Comparison of ENCODE assay signal across 14 cellular contexts in the genomic region with DNA sequence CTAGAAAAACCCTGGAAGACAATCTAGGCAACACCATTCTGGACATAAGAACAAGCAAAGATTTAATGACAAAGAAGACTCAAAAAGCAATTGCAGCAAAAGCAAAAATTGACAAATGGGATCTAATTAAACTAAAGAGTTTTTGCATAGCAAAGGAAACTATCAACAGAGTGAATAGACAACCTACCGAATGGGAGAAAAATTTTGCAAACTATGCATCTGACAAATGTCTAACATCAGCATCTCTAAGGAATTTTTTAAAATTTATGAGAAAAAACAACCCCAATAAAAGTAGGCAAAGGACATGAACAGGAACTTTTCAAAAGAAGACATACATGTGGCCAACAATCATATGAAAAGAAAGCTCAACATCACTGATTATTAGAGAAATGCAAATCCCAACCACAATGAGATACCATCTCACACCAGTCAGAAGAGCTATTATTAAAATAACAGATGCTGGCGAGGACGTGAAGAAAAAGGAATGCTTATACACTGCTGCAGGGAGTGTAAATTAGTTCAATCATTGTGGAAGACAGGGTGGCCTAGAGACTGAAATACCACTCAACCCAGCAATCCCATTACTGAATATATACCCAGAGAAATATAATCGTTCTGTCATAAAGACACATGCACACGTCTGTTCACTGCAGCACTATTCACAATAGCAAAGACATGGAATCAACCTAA. TPM values are rescaled to one million over a fixed set of nuclear protein-coding genes. Genes with fewer than 3 reads are reported as not detected.
A peak's percentile ranks its signal among the peaks of the same experiment; 100 is the strongest.
DNase-seq lines count a peak whose midpoint lies in the region; ATAC-seq and TF ChIP-seq lines count a peak whose summit lies in the region.
"Had no signal": no experiment of that assay in that cellular context is flagged by ENCODE, and none has a peak within 500 bp of the region (broad histone marks: within the 10 kb centered on the region; RNA-seq: fewer than 3 reads in every experiment).

No MANE protein-coding gene starts in this region.

- H3K27me3 Mint-ChIP-seq in activated naive CD8-positive, alpha-beta T cell = no peaks in the 10 kb centered on the region
- no peaks in the 10 kb centered on the region for H3K27me3 Mint-ChIP-seq in activated naive CD8-positive, alpha-beta T cell treated with anti-CD3 and anti-CD28 coated beads for 36 hours
- H3K27me3 Mint-ChIP-seq in naive thymus-derived CD4-positive, alpha-beta T cell = no peaks in the 10 kb centered on the region
- no peaks in the 10 kb centered on the region for H3K27me3 Mint-ChIP-seq in osteocyte (ENCODE audit: unreplicated experiment)

- no peak overlapping the region for H3K9ac ChIP-seq in Karpas-422 (ENCODE audit: low read length)
- H3K9ac ChIP-seq: BLaER1 had no signal

- H4K20me1 ChIP-seq in Karpas-422 (ENCODE audit: insufficient read depth, low read depth, low read length) = no peaks in the 10 kb centered on the region
- H4K20me1 ChIP-seq: BLaER1 had no signal

- peak overlapping the region; percentile 28 for H3K27ac Mint-ChIP-seq in activated naive CD8-positive, alpha-beta T cell
- no peak overlapping the region for H3K27ac Mint-ChIP-seq in activated naive CD8-positive, alpha-beta T cell treated with anti-CD3 and anti-CD28 coated beads for 36 hours
- H3K27ac Mint-ChIP-seq in naive thymus-derived CD4-positive, alpha-beta T cell = peak overlapping the region in 3 of 9 donors; percentile 17 to 64 (median 34)
- H3K27ac Mint-ChIP-seq in osteocyte (ENCODE audit: unreplicated experiment) = no peak overlapping the region

- no peaks in the 10 kb centered on the region for H3K27me3 ChIP-seq in Karpas-422 (ENCODE audit: low read length)
- H3K27me3 ChIP-seq in naive thymus-derived CD4-positive, alpha-beta T cell (ENCODE audit: control insufficient read depth in 2 of 2, insufficient read depth in 2 of 2, low read length in 2 of 2) = no peaks in the 10 kb centered on the region
- H3K27me3 ChIP-seq: BLaER1 had no signal

- POLR2A ChIA-PET in naive thymus-derived CD4-positive, alpha-beta T cell (lab: Charles Lee) = no interaction called here

- no peak for DNase-seq in activated naive CD8-positive, alpha-beta T cell treated with anti-CD3 and anti-CD28 coated beads for 36 hours
- peak; percentile 35 for DNase-seq in Karpas-422
- no peak for DNase-seq in naive thymus-derived CD4-positive, alpha-beta T cell
- no peak for DNase-seq in osteocyte (ENCODE audit: extremely low spot score, unreplicated experiment)
- DNase-seq in COLO829 (ENCODE audit: low spot score) = no peak
- no peak for DNase-seq in NCI-H2029 treated with DMSO at 0.1 percent for 48 hours (lab: John Stamatoyannopoulos, UW)
- DNase-seq: 8988T, AML-193, DMS79 treated with DMSO at 0.1 percent for 48 hours, GDM1 had no signal

- peaks cover 56% of the 10 kb centered on the region for H3K4me1 Mint-ChIP-seq in activated naive CD8-positive, alpha-beta T cell (ENCODE audit: low read depth)
- peaks cover 30% of the 10 kb centered on the region for H3K4me1 Mint-ChIP-seq in activated naive CD8-positive, alpha-beta T cell treated with anti-CD3 and anti-CD28 coated beads for 36 hours
- peaks cover 36 to 80% (median 69%) of the 10 kb centered on the region in 7 donors for H3K4me1 Mint-ChIP-seq in naive thymus-derived CD4-positive, alpha-beta T cell
- peaks cover 19% of the 10 kb centered on the region for H3K4me1 Mint-ChIP-seq in osteocyte (ENCODE audit: unreplicated experiment)

- peaks cover 38% of the 10 kb centered on the region for H3K79me2 ChIP-seq in Karpas-422 (ENCODE audit: low read length)

- CTCF ChIA-PET in naive thymus-derived CD4-positive, alpha-beta T cell (lab: Charles Lee) = interaction anchor here (1.3 kb wide), 1 partner anchor 157 kb away, joined by 4 read pairs; no protein-coding TSS in a partner anchor

- no peaks in the 10 kb centered on the region for H3K9me3 ChIP-seq in Karpas-422 (ENCODE audit: low read length)
- no peaks in the 10 kb centered on the region for H3K9me3 ChIP-seq in naive thymus-derived CD4-positive, alpha-beta T cell (ENCODE audit: control insufficient read depth in 2 of 3, low read length in 3 of 3)
- H3K9me3 ChIP-seq: BLaER1 had no signal

- H2AFZ ChIP-seq in Karpas-422 (ENCODE audit: low read length) = no peak overlapping the region

- intact Hi-C loops in naive thymus-derived CD4-positive, alpha-beta T cell (cut with micrococcal nuclease) = loop anchor here (5.0 kb wide), 2 partner anchors 303 to 377 kb away; partner anchors contain the start of gene FST (in 2 of the 2)

- no peaks in the 10 kb centered on the region for H3K9me3 Mint-ChIP-seq in activated naive CD8-positive, alpha-beta T cell (ENCODE audit: low read depth)
- H3K9me3 Mint-ChIP-seq in activated naive CD8-positive, alpha-beta T cell treated with anti-CD3 and anti-CD28 coated beads for 36 hours = no peaks in the 10 kb centered on the region
- H3K9me3 Mint-ChIP-seq in naive thymus-derived CD4-positive, alpha-beta T cell = peaks cover 0 to 2% (median 0%) of the 10 kb centered on the region in 11 donors
- no peaks in the 10 kb centered on the region for H3K9me3 Mint-ChIP-seq in osteocyte (ENCODE audit: unreplicated experiment)

- no peak for ATAC-seq in naive thymus-derived CD4-positive, alpha-beta T cell
- ATAC-seq: HCT116 had no signal

- H3K4me3 Mint-ChIP-seq in activated naive CD8-positive, alpha-beta T cell = peak overlapping the region; percentile 33
- H3K4me3 Mint-ChIP-seq in activated naive CD8-positive, alpha-beta T cell treated with anti-CD3 and anti-CD28 coated beads for 36 hours = no peak overlapping the region
- peak overlapping the region in 8 of 10 donors; percentile 3 to 94 (median 43) for H3K4me3 Mint-ChIP-seq in naive thymus-derived CD4-positive, alpha-beta T cell
- H3K4me3 Mint-ChIP-seq in osteocyte (ENCODE audit: unreplicated experiment) = no peak overlapping the region

- H3K9me2 ChIP-seq in Karpas-422 (replicated peaks; ENCODE audit: insufficient read depth, low read length) = no peaks in the 10 kb centered on the region

- H3K27ac ChIP-seq in Karpas-422 (ENCODE audit: low read length) = no peak overlapping the region
- no peak overlapping the region for H3K27ac ChIP-seq in naive thymus-derived CD4-positive, alpha-beta T cell (ENCODE audit: low read depth, low read length)
- H3K27ac ChIP-seq: BLaER1, HL-60 had no signal

- H3K4me1 ChIP-seq in Karpas-422 (ENCODE audit: low read length) = peaks cover 26% of the 10 kb centered on the region
- H3K4me1 ChIP-seq in naive thymus-derived CD4-positive, alpha-beta T cell (ENCODE audit: control insufficient read depth in 2 of 2, insufficient read depth in 2 of 2, low read length in 2 of 2) = peaks cover 6 to 7% of the 10 kb centered on the region in 2 donors

- TF ChIP-seq CTCF in osteocyte (IDR thresholded peaks at IDR 0.05) = no peak

- peaks cover 12% of the 10 kb centered on the region for H3K36me3 Mint-ChIP-seq in activated naive CD8-positive, alpha-beta T cell
- peaks cover 24% of the 10 kb centered on the region for H3K36me3 Mint-ChIP-seq in activated naive CD8-positive, alpha-beta T cell treated with anti-CD3 and anti-CD28 coated beads for 36 hours
- peaks cover 6 to 44% (median 24%) of the 10 kb centered on the region in 5 donors for H3K36me3 Mint-ChIP-seq in naive thymus-derived CD4-positive, alpha-beta T cell
- peaks cover 36% of the 10 kb centered on the region for H3K36me3 Mint-ChIP-seq in osteocyte (ENCODE audit: unreplicated experiment)

- H3K4me2 ChIP-seq in Karpas-422 (ENCODE audit: low read depth, low read length, poor library complexity, severe bottlenecking) = no peak overlapping the region
- H3K4me2 ChIP-seq: BLaER1 had no signal

- peaks cover 10% of the 10 kb centered on the region; the same call in 1 of the 2 replicates for H3K36me3 ChIP-seq in Karpas-422 (ENCODE audit: insufficient read depth, low read length)
- peaks cover 0 to 31% (median 6%) of the 10 kb centered on the region in 3 experiments for H3K36me3 ChIP-seq in naive thymus-derived CD4-positive, alpha-beta T cell (ENCODE audit: control insufficient read depth in 2 of 3, insufficient read depth in 3 of 3, low read length in 3 of 3)
- H3K36me3 ChIP-seq: BLaER1 had no signal

- no peak overlapping the region for H3K4me3 ChIP-seq in Karpas-422 (ENCODE audit: low read length)
- H3K4me3 ChIP-seq in naive thymus-derived CD4-positive, alpha-beta T cell (ENCODE audit: low read length) = no peak overlapping the region
- H3K4me3 ChIP-seq: BLaER1 had no signal

RNA-seq across cellular contexts. Expression of gene MOCS2, which starts 3.8 kb away (rescaled TPM):
- 10 to 100 TPM; 27.0 to 32.0 TPM for total RNA-seq in activated naive CD8-positive, alpha-beta T cell treated with anti-CD3 and anti-CD28 coated beads for 36 hours
- 12.6 and 25.0 TPM in 2 replicates for total RNA-seq in Karpas-422 (2014; rRNA removed; shearing (Covaris generic); ENCODE audit: low replicate concordance)
- total RNA-seq in naive thymus-derived CD4-positive, alpha-beta T cell = 10 to 100 TPM; 12.8 to 29.8 (median 20.9) TPM
- polyA plus RNA-seq in naive thymus-derived CD4-positive, alpha-beta T cell = 10 to 100 TPM; 44.9 to 55.7 TPM
- 31.2 and 31.7 TPM in 2 replicates for total RNA-seq in osteocyte

Comparison
In these comparisons a context has a peak if more than half of its experiments do, and no peak if none do; other contexts are left out.
1. H3K4me3 Mint-ChIP-seq: peak in activated naive CD8-positive, alpha-beta T cell (single experiment) and naive thymus-derived CD4-positive, alpha-beta T cell (8 of 10); none in activated naive CD8-positive, alpha-beta T cell treated with anti-CD3 and anti-CD28 coated beads for 36 hours (single experiment) and osteocyte (single experiment).